In the genomic region with DNA sequence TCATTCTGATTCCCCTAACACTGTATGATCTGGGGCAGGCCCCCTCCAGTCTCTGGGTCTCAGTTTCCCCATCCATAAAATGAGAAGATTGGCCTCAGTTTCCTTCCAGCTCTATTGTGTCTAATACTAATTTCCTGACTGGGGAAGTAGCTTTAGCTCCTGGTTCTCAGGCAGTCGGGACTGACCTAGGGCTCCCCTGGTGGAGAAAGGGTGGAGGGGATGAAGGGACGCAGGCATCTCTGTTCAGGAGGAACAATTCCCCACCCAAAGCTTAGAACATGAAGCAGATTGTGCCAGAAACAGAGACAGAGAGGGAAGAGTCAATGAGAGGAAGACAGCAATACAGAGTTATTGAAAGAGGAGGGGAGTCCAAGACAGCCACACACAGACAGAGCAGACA, we compare ENCODE assay signal across 15 cellular contexts. TPM values are rescaled to one million over a fixed set of nuclear protein-coding genes. Genes with fewer than 3 reads are reported as not detected.
DNase-seq lines count a peak whose midpoint lies in the region; ATAC-seq, FAIRE-seq and TF ChIP-seq lines count a peak whose summit lies in the region.
"Had no signal": no experiment of that assay in that cellular context is flagged by ENCODE, and none has a peak within 500 bp of the region (broad histone marks: within the 10 kb centered on the region; RNA-seq: fewer than 3 reads in every experiment).

No MANE protein-coding gene starts in this region.

- H3K4me2 ChIP-seq in DOHH2 (ENCODE audit: low read length): no peak overlapping the region
- H3K4me2 ChIP-seq in keratinocyte (ENCODE audit: control insufficient read depth, extremely low read depth, insufficient read depth, low read depth, low read length): no peak overlapping the region

- H3K9me3 ChIP-seq in DOHH2 (ENCODE audit: control insufficient read depth, insufficient read depth, low read length) (no peaks in the 10 kb centered on the region), keratinocyte (ENCODE audit: control insufficient read depth, low read depth, low read length) (no peaks in the 10 kb centered on the region)

- H3K79me2 ChIP-seq in DOHH2 (ENCODE audit: control insufficient read depth, low read length) (no peaks in the 10 kb centered on the region), keratinocyte (ENCODE audit: control insufficient read depth, insufficient read depth, low read length) (no peaks in the 10 kb centered on the region)

- FAIRE-seq in keratinocyte (lab: Jason Lieb, UNC) (no peak), RCC 7860 (lab: Jason Lieb, UNC) (no peak)

- ATAC-seq in WTC11 (peak; percentile 96), HG03457 (IDR thresholded peaks at IDR 0.05; ENCODE audit: unreplicated experiment) (no peak)

- H3K27me3 ChIP-seq in DOHH2 (ENCODE audit: control insufficient read depth, low read length) (no peaks in the 10 kb centered on the region), keratinocyte (ENCODE audit: control insufficient read depth, extremely low read depth, insufficient read depth, low read length) (no peaks in the 10 kb centered on the region)

- H3K4me1 Mint-ChIP-seq in WTC11: peaks cover 4% of the 10 kb centered on the region; the same call in 1 of the 2 replicates

- TF ChIP-seq CTCF in DOHH2 (IDR thresholded peaks at IDR 0.05; ENCODE audit: low read depth, low read length, poor library complexity, severe bottlenecking): peak; percentile 51
- TF ChIP-seq CTCF in WTC11 (IDR thresholded peaks at IDR 0.05): peak; percentile 30; the same call in 1 of the 2 replicates
- TF ChIP-seq CTCF in keratinocyte (optimal IDR thresholded peaks at IDR 0.05 in 1 of 3, IDR thresholded peaks at IDR 0.05 in 1 of 3, conservative IDR thresholded peaks at IDR 0.05 in 1 of 3; ENCODE audit: extremely low read depth in 1 of 3, insufficient read depth in 2 of 3, low read length in 3 of 3): peak; percentile 33 to 48 (median 40)

- no peaks in the 10 kb centered on the region for H3K9me2 ChIP-seq in DOHH2 (replicated peaks; ENCODE audit: control insufficient read depth, low read length)

- H3K27ac ChIP-seq in DOHH2 (ENCODE audit: low read depth, low read length) (no peak overlapping the region), keratinocyte (ENCODE audit: control insufficient read depth, insufficient read depth, low read length) (no peak overlapping the region)

- H3K9me3 Mint-ChIP-seq in WTC11: peaks cover 16% of the 10 kb centered on the region

- H3K4me3 ChIP-seq in DOHH2 (ENCODE audit: low read length) (no peak overlapping the region), keratinocyte (ENCODE audit: control insufficient read depth in 2 of 3, extremely low read depth in 1 of 3, insufficient read depth in 2 of 3, low read depth in 1 of 3, low read length in 3 of 3) (no peak overlapping the region)

- peak; percentile 67 for DNase-seq in HuH-7 (ENCODE audit: low spot score)
- peak; percentile 55 for DNase-seq in WTC11 (ENCODE audit: low spot score)
- DNase-seq in keratinocyte (ENCODE audit: low read depth, low spot score): no peak
- DNase-seq in RCC 7860 (ENCODE audit: low spot score): no peak
- DNase-seq in SW480 (ENCODE audit: low spot score): no peak
- no peak for DNase-seq in NCI-H187 (lab: John Stamatoyannopoulos, UW)
- DNase-seq: activated CD4-positive, alpha-beta T cell treated with anti-CD3 and anti-CD28 coated beads for 4 hours; Calu3; KBM-7; NCI-H2227 treated with DMSO at 0.1 percent for 48 hours; retina; SHP77; trophoblast cell had no signal

- no peak overlapping the region for H3K9ac ChIP-seq in keratinocyte (ENCODE audit: control insufficient read depth, extremely low read depth, insufficient read depth, low read length)

- H3K9me1 ChIP-seq in keratinocyte (ENCODE audit: control insufficient read depth, extremely low read depth, insufficient read depth, low read length): no peaks in the 10 kb centered on the region

- H3K27ac Mint-ChIP-seq in WTC11: no peak overlapping the region

- 0 out of 2 replicates have a peak, but pooled peaks cover 3% of the 10 kb centered on the region for H3K36me3 Mint-ChIP-seq in WTC11

- no peaks in the 10 kb centered on the region for H4K20me1 ChIP-seq in DOHH2 (ENCODE audit: control insufficient read depth, insufficient read depth, low read depth, low read length)
- no peaks in the 10 kb centered on the region for H4K20me1 ChIP-seq in keratinocyte (ENCODE audit: control insufficient read depth, extremely low read depth, insufficient read depth, low read length)

- H3K4me1 ChIP-seq in DOHH2 (ENCODE audit: control insufficient read depth, low read length): no peaks in the 10 kb centered on the region
- peaks cover 21% of the 10 kb centered on the region for H3K4me1 ChIP-seq in keratinocyte (ENCODE audit: control insufficient read depth, extremely low read depth, insufficient read depth, low read length)

- H2AFZ ChIP-seq in keratinocyte (ENCODE audit: control insufficient read depth, low read length): no peak overlapping the region

- H3K27me3 Mint-ChIP-seq in WTC11 (ENCODE audit: low read depth): peaks cover 12% of the 10 kb centered on the region; the same call in 1 of the 2 replicates

- dilution Hi-C loops in keratinocyte (cut with MboI; ENCODE audit: extremely low pct_ligation_motif_present, low sequenced_read_pairs): no loop called here

- H3K36me3 ChIP-seq in DOHH2 (ENCODE audit: control insufficient read depth, low read length) (no peaks in the 10 kb centered on the region), keratinocyte (ENCODE audit: control insufficient read depth in 2 of 2, extremely low read depth in 1 of 2, insufficient read depth in 2 of 2, low read length in 2 of 2) (no peaks in the 10 kb centered on the region)

- H3F3A ChIP-seq in DOHH2 (ENCODE audit: control insufficient read depth, insufficient read depth): no peaks in the 10 kb centered on the region

- CTCF ChIA-PET in WTC11 (lab: Charles Lee): interaction anchor here (0.5 to 2.5 kb wide), 49 partner anchors 8 to 479 kb away, joined by 3 to 33 read pairs (median 4); a partner anchor contains a TSS

- POLR2A ChIA-PET in WTC11 (lab: Charles Lee): no interaction called here

- no peak overlapping the region for H3K4me3 Mint-ChIP-seq in WTC11

TF ChIP-seq in WTC11, 78 proteins besides CTCF, POLR2A, EP300 and RAD21 (continues in another document):
- TF ChIP-seq MXD4 (CRISPR knock-in tag; IDR thresholded peaks at IDR 0.05; ENCODE audit: borderline replicate concordance): no peak
- TF ChIP-seq NR2C2 (CRISPR knock-in tag; IDR thresholded peaks at IDR 0.05): no peak
- TF ChIP-seq, protein P1, sequence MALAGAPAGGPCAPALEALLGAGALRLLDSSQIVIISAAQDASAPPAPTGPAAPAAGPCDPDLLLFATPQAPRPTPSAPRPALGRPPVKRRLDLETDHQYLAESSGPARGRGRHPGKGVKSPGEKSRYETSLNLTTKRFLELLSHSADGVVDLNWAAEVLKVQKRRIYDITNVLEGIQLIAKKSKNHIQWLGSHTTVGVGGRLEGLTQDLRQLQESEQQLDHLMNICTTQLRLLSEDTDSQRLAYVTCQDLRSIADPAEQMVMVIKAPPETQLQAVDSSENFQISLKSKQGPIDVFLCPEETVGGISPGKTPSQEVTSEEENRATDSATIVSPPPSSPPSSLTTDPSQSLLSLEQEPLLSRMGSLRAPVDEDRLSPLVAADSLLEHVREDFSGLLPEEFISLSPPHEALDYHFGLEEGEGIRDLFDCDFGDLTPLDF (CRISPR knock-in tag; IDR thresholded peaks at IDR 0.05): no peak
- TF ChIP-seq GRHL2 (CRISPR knock-in tag; IDR thresholded peaks at IDR 0.05; ENCODE audit: insufficient replicate concordance, severe bottlenecking): no peak
- TF ChIP-seq, protein P2, sequence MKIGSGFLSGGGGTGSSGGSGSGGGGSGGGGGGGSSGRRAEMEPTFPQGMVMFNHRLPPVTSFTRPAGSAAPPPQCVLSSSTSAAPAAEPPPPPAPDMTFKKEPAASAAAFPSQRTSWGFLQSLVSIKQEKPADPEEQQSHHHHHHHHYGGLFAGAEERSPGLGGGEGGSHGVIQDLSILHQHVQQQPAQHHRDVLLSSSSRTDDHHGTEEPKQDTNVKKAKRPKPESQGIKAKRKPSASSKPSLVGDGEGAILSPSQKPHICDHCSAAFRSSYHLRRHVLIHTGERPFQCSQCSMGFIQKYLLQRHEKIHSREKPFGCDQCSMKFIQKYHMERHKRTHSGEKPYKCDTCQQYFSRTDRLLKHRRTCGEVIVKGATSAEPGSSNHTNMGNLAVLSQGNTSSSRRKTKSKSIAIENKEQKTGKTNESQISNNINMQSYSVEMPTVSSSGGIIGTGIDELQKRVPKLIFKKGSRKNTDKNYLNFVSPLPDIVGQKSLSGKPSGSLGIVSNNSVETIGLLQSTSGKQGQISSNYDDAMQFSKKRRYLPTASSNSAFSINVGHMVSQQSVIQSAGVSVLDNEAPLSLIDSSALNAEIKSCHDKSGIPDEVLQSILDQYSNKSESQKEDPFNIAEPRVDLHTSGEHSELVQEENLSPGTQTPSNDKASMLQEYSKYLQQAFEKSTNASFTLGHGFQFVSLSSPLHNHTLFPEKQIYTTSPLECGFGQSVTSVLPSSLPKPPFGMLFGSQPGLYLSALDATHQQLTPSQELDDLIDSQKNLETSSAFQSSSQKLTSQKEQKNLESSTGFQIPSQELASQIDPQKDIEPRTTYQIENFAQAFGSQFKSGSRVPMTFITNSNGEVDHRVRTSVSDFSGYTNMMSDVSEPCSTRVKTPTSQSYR (CRISPR knock-in tag; IDR thresholded peaks at IDR 0.05): no peak
- TF ChIP-seq, protein P3, sequence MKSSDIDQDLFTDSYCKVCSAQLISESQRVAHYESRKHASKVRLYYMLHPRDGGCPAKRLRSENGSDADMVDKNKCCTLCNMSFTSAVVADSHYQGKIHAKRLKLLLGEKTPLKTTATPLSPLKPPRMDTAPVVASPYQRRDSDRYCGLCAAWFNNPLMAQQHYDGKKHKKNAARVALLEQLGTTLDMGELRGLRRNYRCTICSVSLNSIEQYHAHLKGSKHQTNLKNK (CRISPR knock-in tag; IDR thresholded peaks at IDR 0.05): no peak
- TF ChIP-seq, protein P4, sequence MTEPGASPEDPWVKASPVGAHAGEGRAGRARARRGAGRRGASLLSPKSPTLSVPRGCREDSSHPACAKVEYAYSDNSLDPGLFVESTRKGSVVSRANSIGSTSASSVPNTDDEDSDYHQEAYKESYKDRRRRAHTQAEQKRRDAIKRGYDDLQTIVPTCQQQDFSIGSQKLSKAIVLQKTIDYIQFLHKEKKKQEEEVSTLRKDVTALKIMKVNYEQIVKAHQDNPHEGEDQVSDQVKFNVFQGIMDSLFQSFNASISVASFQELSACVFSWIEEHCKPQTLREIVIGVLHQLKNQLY (CRISPR knock-in tag; IDR thresholded peaks at IDR 0.05): no peak
- TF ChIP-seq GTF2I (CRISPR knock-in tag; conservative IDR thresholded peaks at IDR 0.05): no peak
- TF ChIP-seq GABPB1 (CRISPR knock-in tag; IDR thresholded peaks at IDR 0.05): no peak

RNA-seq across cellular contexts. Expression of a gene that starts 14.2 kb away (rescaled TPM):
- 0.89 to 1.1 TPM (median 1.0 TPM) in 3 replicates for total RNA-seq in WTC11 (2021)
- polyA plus RNA-seq in keratinocyte: 2.4 to 4.5 TPM (median 4.0 TPM) in 3 replicates
- polyA plus RNA-seq in keratinocyte (2011; ENCODE audit: low read depth): 0.05 TPM
- polyA plus RNA-seq in keratinocyte (2011; cell fraction: cytosol; rRNA removed): 1.8 and 2.0 TPM in 2 replicates
- 3.6 and 4.6 TPM in 2 replicates for polyA plus RNA-seq in keratinocyte (2011; cell fraction: nucleus; rRNA removed)
- polyA plus RNA-seq in keratinocyte (2012; ENCODE audit: low replicate concordance): 0.49 and 3.2 TPM in 2 replicates
- 3.7 to 6.1 TPM (median 5.8 TPM) in 3 replicates for polyA minus RNA-seq in keratinocyte
- polyA minus RNA-seq in keratinocyte (2011; cell fraction: cytosol; rRNA and poly(A)+ RNA removed): 3.8 TPM
- 1.2 and 2.6 TPM in 2 replicates for polyA minus RNA-seq in keratinocyte (2011; cell fraction: nucleus; rRNA and poly(A)+ RNA removed)

Comparison
In these comparisons a context has a peak if more than half of its experiments do, and no peak if none do; other contexts are left out.
1. DNase-seq: peak in HuH-7 (single experiment) and WTC11 (single experiment); none in keratinocyte (single experiment), RCC 7860 (single experiment), SW480 (single experiment) and NCI-H187 (0 of 2).
2. Peak in every context shown above with its lines, with median percentiles within 50 percentile points of each other: CTCF ChIP-seq.